ENCODE assay signal across 19 cellular contexts in the genomic region with DNA sequence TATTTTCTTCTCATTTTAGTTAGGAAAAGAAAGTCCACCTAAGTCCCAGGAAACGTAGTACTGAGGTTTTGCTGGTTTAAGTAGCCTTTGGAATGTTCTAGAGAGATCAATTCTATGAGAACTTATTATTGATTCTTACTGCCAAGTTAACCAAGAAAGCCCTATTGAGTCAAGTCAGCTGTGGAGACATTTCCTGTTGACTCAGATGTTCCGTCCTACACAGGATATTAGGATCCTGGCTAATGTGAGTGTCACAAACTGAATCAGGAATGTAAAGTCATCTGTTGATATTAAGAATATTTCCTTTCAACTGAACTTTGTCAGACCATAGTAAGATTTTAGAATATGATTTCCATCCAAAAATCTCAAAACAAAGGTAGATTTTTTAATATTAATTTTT.
A peak's percentile ranks its signal among the peaks of the same experiment; 100 is the strongest.
DNase-seq lines count a peak whose midpoint lies in the region; ATAC-seq, FAIRE-seq and TF ChIP-seq lines count a peak whose summit lies in the region.
"Had no signal": no experiment of that assay in that cellular context is flagged by ENCODE, and none has a peak within 500 bp of the region (broad histone marks: within the 10 kb centered on the region; RNA-seq: fewer than 3 reads in every experiment).

No MANE protein-coding gene starts in this region.

- dilution Hi-C loops in endothelial cell of umbilical vein (cut with MboI; ENCODE audit: extremely low pct_ligation_motif_present, low sequenced_read_pairs): no loop called here

- H3K4me1 ChIP-seq in BLaER1 (peaks cover 14% of the 10 kb centered on the region), endothelial cell of umbilical vein (ENCODE audit: control insufficient read depth, extremely low read depth, insufficient read depth, low read length) (peaks cover 21% of the 10 kb centered on the region)
- H3K4me1 ChIP-seq: suprapubic skin had no signal

- no peaks in the 10 kb centered on the region for H3K79me2 ChIP-seq in endothelial cell of umbilical vein (ENCODE audit: control insufficient read depth, insufficient read depth, low read length)

- H3K4me3 ChIP-seq in BLaER1: no peak overlapping the region
- no peak overlapping the region for H3K4me3 ChIP-seq in endothelial cell of umbilical vein (replicated peaks in 1 of 3; ENCODE audit: insufficient read depth in 1 of 3, low read depth in 1 of 3, low read length in 3 of 3)
- H3K4me3 ChIP-seq: ovary, suprapubic skin had no signal

- CTCF ChIA-PET in endothelial cell of umbilical vein (lab: Charles Lee): no interaction called here

- no peaks in the 10 kb centered on the region for H3K27me3 ChIP-seq in BLaER1
- no peaks in the 10 kb centered on the region for H3K27me3 ChIP-seq in endothelial cell of umbilical vein (ENCODE audit: control insufficient read depth in 2 of 2, insufficient read depth in 2 of 2, low read length in 2 of 2)
- H3K27me3 ChIP-seq: ovary, suprapubic skin had no signal

- H2AFZ ChIP-seq in endothelial cell of umbilical vein (ENCODE audit: low read depth, low read length): no peak overlapping the region

- peak; percentile 92 for FAIRE-seq in endothelial cell of umbilical vein (lab: Jason Lieb, UNC)

- TF ChIP-seq CTCF in endothelial cell of umbilical vein (IDR thresholded peaks at IDR 0.05; ENCODE audit: extremely low read depth in 1 of 2, insufficient read depth in 1 of 2, low read depth in 1 of 2, low read length in 2 of 2): no peak

- H3K36me3 ChIP-seq in BLaER1 (no peaks in the 10 kb centered on the region), endothelial cell of umbilical vein (ENCODE audit: control insufficient read depth in 2 of 2, extremely low read depth in 1 of 2, insufficient read depth in 2 of 2, low read length in 2 of 2) (no peaks in the 10 kb centered on the region)
- H3K36me3 ChIP-seq: ovary, suprapubic skin had no signal

- peak; percentile 87 for DNase-seq in endothelial cell of umbilical vein (ENCODE audit: low read depth, low spot score)
- DNase-seq in kidney tubule cell (ENCODE audit: low spot score): peak; percentile 75
- DNase-seq in GM03348 (ENCODE audit: low spot score): no peak
- no peak for DNase-seq in NCI-H226
- DNase-seq: activated CD4-positive, alpha-beta T cell treated with anti-CD3 and anti-CD28 coated beads for 48 hours; activated T-cell treated with anti-CD3 and anti-CD28 coated beads for 4 hours; DMS79; erythroblast; H7; Karpas-422; NCI-H1694; NCI-H748 treated with DMSO at 0.1 percent for 48 hours; ovary had no signal

- H3K9me3 ChIP-seq in BLaER1 (no peaks in the 10 kb centered on the region), endothelial cell of umbilical vein (replicated peaks; ENCODE audit: control insufficient read depth, insufficient read depth, low read length) (no peaks in the 10 kb centered on the region)
- H3K9me3 ChIP-seq: ovary, suprapubic skin had no signal

- ATAC-seq in HG03378 (IDR thresholded peaks at IDR 0.05; ENCODE audit: unreplicated experiment) (no peak), HG03571 (IDR thresholded peaks at IDR 0.05; ENCODE audit: unreplicated experiment) (no peak)
- ATAC-seq: activated naive CD4-positive, alpha-beta T cell treated with anti-CD3 and anti-CD28 coated beads, Interleukin-2, amount 50 U/mL, for 72 hours had no signal

- POLR2A ChIA-PET in endothelial cell of umbilical vein (lab: Charles Lee): no interaction called here

- intact Hi-C loops in endothelial cell of umbilical vein (cut with micrococcal nuclease): no loop called here

- H3K27ac ChIP-seq in BLaER1 (no peak overlapping the region), endothelial cell of umbilical vein (ENCODE audit: insufficient read depth, low read depth, low read length) (peak overlapping the region; percentile 67)
- H3K27ac ChIP-seq: ovary, suprapubic skin had no signal

- H4K20me1 ChIP-seq in BLaER1 (no peaks in the 10 kb centered on the region), endothelial cell of umbilical vein (replicated peaks; ENCODE audit: control insufficient read depth, extremely low read depth, insufficient read depth, low read length) (no peaks in the 10 kb centered on the region)

- no TSS peak for BruUV-seq in endothelial cell of umbilical vein (replicated peaks; lab: Mats Ljungman, UMichigan)

- H3K4me2 ChIP-seq in BLaER1: peak overlapping the region; percentile 23
- peak overlapping the region; percentile 48 for H3K4me2 ChIP-seq in endothelial cell of umbilical vein (ENCODE audit: insufficient read depth, low read length)

- no peaks in the 10 kb centered on the region for H3K9me1 ChIP-seq in endothelial cell of umbilical vein (replicated peaks; ENCODE audit: control insufficient read depth, extremely low read depth, insufficient read depth, low read length)

- TF ChIP-seq POLR2A in endothelial cell of umbilical vein (IDR thresholded peaks at IDR 0.05; ENCODE audit: low read depth, low read length): no peak

- H3K9ac ChIP-seq in BLaER1 (no peak overlapping the region), endothelial cell of umbilical vein (replicated peaks; ENCODE audit: extremely low read depth, insufficient read depth, low read length) (no peak overlapping the region)

TF ChIP-seq in PFSK-1, 5 proteins besides CTCF, POLR2A, EP300 and RAD21:
- TF ChIP-seq POLR2AphosphoS5 (IDR thresholded peaks at IDR 0.05; ENCODE audit: low read depth, low read length) (no peak), FOXP2 (optimal IDR thresholded peaks at IDR 0.05; ENCODE audit: borderline replicate concordance, extremely low read depth, extremely low read length, insufficient read depth) (no peak), SIN3A (IDR thresholded peaks at IDR 0.05; ENCODE audit: borderline replicate concordance, insufficient read depth, low read length) (0 out of 2 replicates have a peak, but pooled peaks have one; percentile 37), TAF1 (IDR thresholded peaks at IDR 0.05; ENCODE audit: borderline replicate concordance, insufficient read depth, low read length) (no peak)
- TF ChIP-seq, protein P1, sequence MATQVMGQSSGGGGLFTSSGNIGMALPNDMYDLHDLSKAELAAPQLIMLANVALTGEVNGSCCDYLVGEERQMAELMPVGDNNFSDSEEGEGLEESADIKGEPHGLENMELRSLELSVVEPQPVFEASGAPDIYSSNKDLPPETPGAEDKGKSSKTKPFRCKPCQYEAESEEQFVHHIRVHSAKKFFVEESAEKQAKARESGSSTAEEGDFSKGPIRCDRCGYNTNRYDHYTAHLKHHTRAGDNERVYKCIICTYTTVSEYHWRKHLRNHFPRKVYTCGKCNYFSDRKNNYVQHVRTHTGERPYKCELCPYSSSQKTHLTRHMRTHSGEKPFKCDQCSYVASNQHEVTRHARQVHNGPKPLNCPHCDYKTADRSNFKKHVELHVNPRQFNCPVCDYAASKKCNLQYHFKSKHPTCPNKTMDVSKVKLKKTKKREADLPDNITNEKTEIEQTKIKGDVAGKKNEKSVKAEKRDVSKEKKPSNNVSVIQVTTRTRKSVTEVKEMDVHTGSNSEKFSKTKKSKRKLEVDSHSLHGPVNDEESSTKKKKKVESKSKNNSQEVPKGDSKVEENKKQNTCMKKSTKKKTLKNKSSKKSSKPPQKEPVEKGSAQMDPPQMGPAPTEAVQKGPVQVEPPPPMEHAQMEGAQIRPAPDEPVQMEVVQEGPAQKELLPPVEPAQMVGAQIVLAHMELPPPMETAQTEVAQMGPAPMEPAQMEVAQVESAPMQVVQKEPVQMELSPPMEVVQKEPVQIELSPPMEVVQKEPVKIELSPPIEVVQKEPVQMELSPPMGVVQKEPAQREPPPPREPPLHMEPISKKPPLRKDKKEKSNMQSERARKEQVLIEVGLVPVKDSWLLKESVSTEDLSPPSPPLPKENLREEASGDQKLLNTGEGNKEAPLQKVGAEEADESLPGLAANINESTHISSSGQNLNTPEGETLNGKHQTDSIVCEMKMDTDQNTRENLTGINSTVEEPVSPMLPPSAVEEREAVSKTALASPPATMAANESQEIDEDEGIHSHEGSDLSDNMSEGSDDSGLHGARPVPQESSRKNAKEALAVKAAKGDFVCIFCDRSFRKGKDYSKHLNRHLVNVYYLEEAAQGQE (IDR thresholded peaks at IDR 0.05; ENCODE audit: insufficient read depth in 1 of 2, low read depth in 2 of 2, low read length in 2 of 2): no peak

TF ChIP-seq in endothelial cell of umbilical vein, 7 proteins besides CTCF, POLR2A, EP300 and RAD21:
- TF ChIP-seq EZH2 (IDR thresholded peaks at IDR 0.05; ENCODE audit: borderline replicate concordance, low read depth, low read length, severe bottlenecking) (no peak), POLR2AphosphoS5 (IDR thresholded peaks at IDR 0.05; ENCODE audit: insufficient read depth, low read depth, low read length) (peak; percentile 51), MYC (IDR thresholded peaks at IDR 0.05; ENCODE audit: low read depth, low read length) (no peak), FOS (IDR thresholded peaks at IDR 0.05; ENCODE audit: borderline replicate concordance, insufficient read depth, low read length) (peak; percentile 95), JUN (IDR thresholded peaks at IDR 0.05; ENCODE audit: borderline replicate concordance, insufficient read depth, insufficient read length, low read depth) (peak; percentile 94), GATA2 (IDR thresholded peaks at IDR 0.05; ENCODE audit: insufficient read depth, insufficient read length, low read depth, low read length) (no peak)
- TF ChIP-seq, protein P2, sequence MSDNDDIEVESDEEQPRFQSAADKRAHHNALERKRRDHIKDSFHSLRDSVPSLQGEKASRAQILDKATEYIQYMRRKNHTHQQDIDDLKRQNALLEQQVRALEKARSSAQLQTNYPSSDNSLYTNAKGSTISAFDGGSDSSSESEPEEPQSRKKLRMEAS (IDR thresholded peaks at IDR 0.05; ENCODE audit: insufficient read depth, insufficient read length): no peak

Comparison
In these comparisons a context has a peak if more than half of its experiments do, and no peak if none do; other contexts are left out.
1. DNase-seq: peak in endothelial cell of umbilical vein (single experiment) and kidney tubule cell (single experiment); none in GM03348 (single experiment) and NCI-H226 (single experiment).